Comparison of ENCODE assay signal across 27 cellular contexts in genomic region chr11:125005491-125005890, GRCh38. TPM values are rescaled to one million over a fixed set of nuclear protein-coding genes. Genes with fewer than 3 reads are reported as not detected.
"Had no signal": no experiment of that assay in that cellular context is flagged by ENCODE, and none has a peak within 500 bp of the region (broad histone marks: within the 10 kb centered on the region; RNA-seq: fewer than 3 reads in every experiment).

No MANE protein-coding gene starts in this region.

- H3K4me1 Mint-ChIP-seq: activated naive CD4-positive, alpha-beta T cell treated with anti-CD3 and anti-CD28 coated beads, Interleukin-2, amount 10 ng/mL, durations not matched to agents 7 days and 5 days; activated naive CD8-positive, alpha-beta T cell treated with anti-CD3 and anti-CD28 coated beads, Interleukin-2, amount 10 ng/mL, durations not matched to agents 7 days and 5 days had no signal

- H3K27me3 ChIP-seq: ascending aorta, brain microvascular endothelial cell, dorsolateral prefrontal cortex, gastroesophageal sphincter, right atrium auricular region, tibial nerve had no signal

- DNase-seq: activated CD4-positive, alpha-beta T cell treated with anti-CD3 and anti-CD28 coated beads for 4 hours; activated CD4-positive, alpha-beta T cell treated with anti-CD3 and anti-CD28 coated beads, Interleukin-2, amount 50 U/mL, for 4 hours; activated CD8-positive, alpha-beta memory T cell treated with anti-CD3 and anti-CD28 coated beads for 24 hours; activated gamma-delta T cell; activated naive CD4-positive, alpha-beta T cell treated with anti-CD3 and anti-CD28 coated beads, Interleukin-2, amount 10 ng/mL, durations not matched to agents 7 days and 5 days; activated naive CD8-positive, alpha-beta T cell treated with anti-CD3 and anti-CD28 coated beads, Interleukin-2, amount 10 ng/mL, durations not matched to agents 7 days and 5 days; brain microvascular endothelial cell; dorsolateral prefrontal cortex; effector memory CD8-positive, alpha-beta T cell; erythroblast; head of caudate nucleus; hypothalamus; immature natural killer cell; kidney; left colon; mesendoderm; natural killer cell; stimulated activated CD4-positive, alpha-beta T cell treated with anti-CD3 and anti-CD28 coated beads, Interleukin-2, amount 100 ng/mL, for 48 hours; stimulated activated naive CD4-positive, alpha-beta T cell treated with Interleukin-2 at 50 U/mL for 16 hours had no signal

- H3K36me3 ChIP-seq: ascending aorta, brain microvascular endothelial cell, right atrium auricular region had no signal

- FAIRE-seq: kidney had no signal

- H3K4me1 ChIP-seq: ascending aorta, gastroesophageal sphincter, right atrium auricular region, tibial nerve had no signal

- H3K27ac Mint-ChIP-seq: activated naive CD4-positive, alpha-beta T cell treated with anti-CD3 and anti-CD28 coated beads, Interleukin-2, amount 10 ng/mL, durations not matched to agents 7 days and 5 days; activated naive CD8-positive, alpha-beta T cell treated with anti-CD3 and anti-CD28 coated beads, Interleukin-2, amount 10 ng/mL, durations not matched to agents 7 days and 5 days; activated T-helper 1 cell treated with anti-CD3 and anti-CD28 coated beads, Interleukin-12 subunit alpha, Interleukin-12 subunit beta, Interleukin-2, Interleukin-4 antibody, amounts not matched to agents 30 ng/mL and 10 ng/mL and 1 ng/mL, durations not matched to agents 14 hours and 24 hours and 36 hours; effector memory CD8-positive, alpha-beta T cell; immature natural killer cell; natural killer cell; T-helper 2 cell treated with Interferon-gamma antibody and Interleukin-4, amounts not matched to agents 5 μg/mL and 100 μg/mL, for 36 hours had no signal

- H3K9me3 Mint-ChIP-seq: activated naive CD4-positive, alpha-beta T cell treated with anti-CD3 and anti-CD28 coated beads, Interleukin-2, amount 10 ng/mL, durations not matched to agents 7 days and 5 days; effector memory CD8-positive, alpha-beta T cell; immature natural killer cell; natural killer cell had no signal

- H3K4me3 Mint-ChIP-seq: activated naive CD4-positive, alpha-beta T cell treated with anti-CD3 and anti-CD28 coated beads, Interleukin-2, amount 10 ng/mL, durations not matched to agents 7 days and 5 days; activated naive CD8-positive, alpha-beta T cell treated with anti-CD3 and anti-CD28 coated beads, Interleukin-2, amount 10 ng/mL, durations not matched to agents 7 days and 5 days; activated T-helper 1 cell treated with anti-CD3 and anti-CD28 coated beads, Interleukin-12 subunit alpha, Interleukin-12 subunit beta, Interleukin-2, Interleukin-4 antibody, amounts not matched to agents 30 ng/mL and 10 ng/mL and 1 ng/mL, durations not matched to agents 14 hours and 24 hours and 36 hours; effector memory CD8-positive, alpha-beta T cell; immature natural killer cell; natural killer cell; T-helper 2 cell treated with Interferon-gamma antibody and Interleukin-4, amounts not matched to agents 5 μg/mL and 100 μg/mL, for 36 hours had no signal

- H3K27me3 Mint-ChIP-seq: activated naive CD4-positive, alpha-beta T cell treated with anti-CD3 and anti-CD28 coated beads, Interleukin-2, amount 10 ng/mL, durations not matched to agents 7 days and 5 days; activated naive CD8-positive, alpha-beta T cell treated with anti-CD3 and anti-CD28 coated beads, Interleukin-2, amount 10 ng/mL, durations not matched to agents 7 days and 5 days; effector memory CD8-positive, alpha-beta T cell had no signal

- H3K27ac ChIP-seq: ascending aorta, brain microvascular endothelial cell, coronary artery, dorsolateral prefrontal cortex, gastroesophageal sphincter, right atrium auricular region, tibial nerve, VCaP had no signal

- H3K4me3 ChIP-seq: ascending aorta, coronary artery, dorsolateral prefrontal cortex, gastroesophageal sphincter, right atrium auricular region, tibial nerve had no signal

RNA-seq across cellular contexts. Expression of gene CCDC15, which starts 51.5 kb away (rescaled TPM):
- total RNA-seq: ascending aorta had no signal
